Comparison of ENCODE assay signal across 21 cellular contexts in the genomic region with DNA sequence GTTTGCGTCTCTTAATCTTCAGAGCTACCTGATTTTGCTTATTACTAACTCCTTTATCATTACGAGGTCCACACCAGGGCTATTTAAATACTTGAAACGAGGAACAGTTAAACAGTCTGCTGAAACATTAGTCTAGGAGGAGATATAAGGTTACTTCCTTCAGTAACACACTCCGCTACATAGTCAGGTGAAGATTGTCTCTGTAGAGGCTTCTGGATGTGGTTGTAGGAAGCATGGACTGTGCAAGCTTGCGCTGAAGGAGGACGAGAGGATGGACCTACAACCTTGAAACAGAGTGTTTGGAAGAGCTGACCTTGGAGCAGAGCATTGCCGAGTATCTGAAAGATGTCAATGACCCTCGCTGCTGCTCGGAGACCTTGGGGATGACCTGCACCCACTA. TPM values are rescaled to one million over a fixed set of nuclear protein-coding genes. Genes with fewer than 3 reads are reported as not detected.
DNase-seq lines count a peak whose midpoint lies in the region; ATAC-seq and TF ChIP-seq lines count a peak whose summit lies in the region.
"Had no signal": no experiment of that assay in that cellular context is flagged by ENCODE, and none has a peak within 500 bp of the region (broad histone marks: within the 10 kb centered on the region; RNA-seq: fewer than 3 reads in every experiment).

A gene with protein sequence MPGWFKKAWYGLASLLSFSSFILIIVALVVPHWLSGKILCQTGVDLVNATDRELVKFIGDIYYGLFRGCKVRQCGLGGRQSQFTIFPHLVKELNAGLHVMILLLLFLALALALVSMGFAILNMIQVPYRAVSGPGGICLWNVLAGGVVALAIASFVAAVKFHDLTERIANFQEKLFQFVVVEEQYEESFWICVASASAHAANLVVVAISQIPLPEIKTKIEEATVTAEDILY (plus strand): TSS at position 301 of the 400 bp plus-strand sequence. CDS start 102 bp downstream, outside the sequence.

- no TSS peak for BruUV-seq in PC-3 (replicated peaks; lab: Mats Ljungman, UMichigan)

- peaks cover 7% of the 10 kb centered on the region for H3K27me3 Mint-ChIP-seq in activated CD4-positive, alpha-beta memory T cell treated with anti-CD3 and anti-CD28 coated beads for 36 hours

- H3K9me3 Mint-ChIP-seq in activated CD4-positive, alpha-beta memory T cell treated with anti-CD3 and anti-CD28 coated beads for 36 hours: no peaks in the 10 kb centered on the region
- H3K9me3 Mint-ChIP-seq: CD4-positive, alpha-beta memory T cell had no signal

- no peak for DNase-seq in PC-3
- DNase-seq in substantia nigra (lab: John Stamatoyannopoulos, UW): no peak
- DNase-seq in ureter (ENCODE audit: low spot score): no peak
- DNase-seq in activated CD4-positive, alpha-beta memory T cell treated with anti-CD3 and anti-CD28 coated beads for 36 hours: no peak
- DNase-seq: ACHN; CD4-positive, alpha-beta memory T cell; GDM1; GOT3; IMR-90; NCI-H1694; NCI-H2081 treated with DMSO at 0.1 percent for 48 hours; NCI-H2227 treated with DMSO at 0.1 percent for 48 hours; NCI-H510A; SHP77 treated with DMSO at 0.1 percent for 48 hours had no signal

- H3K9me3 ChIP-seq in PC-3 (ENCODE audit: low read length) (no peaks in the 10 kb centered on the region), liver (ENCODE audit: control insufficient read depth in 4 of 4, low read length in 3 of 4) (no peaks in the 10 kb centered on the region)
- H3K9me3 ChIP-seq: BLaER1 had no signal

- CTCF ChIA-PET in PC-3 (lab: Charles Lee): no interaction called here
- CTCF ChIA-PET in activated CD4-positive, alpha-beta memory T cell treated with anti-CD3 and anti-CD28 coated beads for 36 hours (lab: Charles Lee): interaction anchor here (0.9 kb wide), 1 partner anchor 34 kb away, joined by 3 read pairs; no protein-coding TSS in a partner anchor

- H3K36me3 ChIP-seq in PC-3 (ENCODE audit: low read depth, low read length): no peaks in the 10 kb centered on the region
- H3K36me3 ChIP-seq in liver (ENCODE audit: control insufficient read depth in 4 of 4, insufficient read depth in 3 of 4, low read depth in 1 of 4, low read length in 3 of 4): no peaks in the 10 kb centered on the region
- H3K36me3 ChIP-seq: BLaER1 had no signal

- TF ChIP-seq CTCF in PC-3 (conservative IDR thresholded peaks at IDR 0.05; ENCODE audit: low read depth, low read length) (no peak), liver (IDR thresholded peaks at IDR 0.05; ENCODE audit: low read depth, low read length, missing input control) (no peak)

- H3K4me3 ChIP-seq in PC-3 (ENCODE audit: low read length) (no peak within 1 kb of the TSS), liver (ENCODE audit: low read depth in 1 of 3, low read length in 3 of 3) (peak within 1 kb of the TSS in 1 of 3 donors; percentile 18)
- H3K4me3 ChIP-seq: BLaER1, SK-N-MC had no signal

- H2AFZ ChIP-seq in PC-3 (ENCODE audit: low read length): 0 out of 2 replicates have a peak within 1 kb of the TSS, but pooled peaks have one; percentile 18

- 72% methylated on average over 9 of the region's 9 CpGs for WGBS in liver

- peaks cover 19% of the 10 kb centered on the region for H3K79me2 ChIP-seq in PC-3 (ENCODE audit: low read length)

- H3K27ac ChIP-seq in PC-3 (ENCODE audit: low read length): no peak within 1 kb of the TSS
- peak within 1 kb of the TSS; percentile 92 for H3K27ac ChIP-seq in cingulate gyrus (ENCODE audit: low read depth, low read length)
- peak within 1 kb of the TSS; percentile 52 to 88 for H3K27ac ChIP-seq in liver (ENCODE audit: low read depth in 1 of 2, low read length in 2 of 2)
- H3K27ac ChIP-seq in substantia nigra (ENCODE audit: low read depth, low read length, poor library complexity, severe bottlenecking): peak within 1 kb of the TSS; percentile 98
- H3K27ac ChIP-seq: BLaER1, RWPE1, SK-N-MC had no signal

- ATAC-seq in PC-3 (no peak), HG03045 (IDR thresholded peaks at IDR 0.05; ENCODE audit: unreplicated experiment) (no peak)
- ATAC-seq: HCT116 had no signal

- POLR2A ChIA-PET in PC-3 (lab: Charles Lee; ENCODE audit: unreplicated experiment): no interaction called here
- POLR2A ChIA-PET in activated CD4-positive, alpha-beta memory T cell treated with anti-CD3 and anti-CD28 coated beads for 36 hours (lab: Charles Lee): no interaction called here

- H3F3A ChIP-seq in PC-3 (ENCODE audit: low read length, unreplicated experiment): no peaks in the 10 kb centered on the region

- peaks cover 10% of the 10 kb centered on the region for H3K4me1 ChIP-seq in PC-3 (ENCODE audit: insufficient read depth, low read length)
- peaks cover 2 to 49% (median 33%) of the 10 kb centered on the region in 4 donors for H3K4me1 ChIP-seq in liver (ENCODE audit: control insufficient read depth in 4 of 4, insufficient read depth in 4 of 4, low read length in 3 of 4)

- no peak within 1 kb of the TSS for H3K4me3 Mint-ChIP-seq in activated CD4-positive, alpha-beta memory T cell treated with anti-CD3 and anti-CD28 coated beads for 36 hours
- H3K4me3 Mint-ChIP-seq: CD4-positive, alpha-beta memory T cell had no signal

- no peak for TF ChIP-seq RAD21 in liver (IDR thresholded peaks at IDR 0.05)

- H3K4me1 Mint-ChIP-seq in activated CD4-positive, alpha-beta memory T cell treated with anti-CD3 and anti-CD28 coated beads for 36 hours (ENCODE audit: low read depth): peaks cover 23% of the 10 kb centered on the region

- no peak within 1 kb of the TSS for H3K4me2 ChIP-seq in PC-3 (ENCODE audit: low read length)
- H3K4me2 ChIP-seq: BLaER1 had no signal

- H3K36me3 Mint-ChIP-seq in activated CD4-positive, alpha-beta memory T cell treated with anti-CD3 and anti-CD28 coated beads for 36 hours: peaks cover 2% of the 10 kb centered on the region

- H3K27ac Mint-ChIP-seq in activated CD4-positive, alpha-beta memory T cell treated with anti-CD3 and anti-CD28 coated beads for 36 hours: no peak within 1 kb of the TSS

- H4K20me1 ChIP-seq in PC-3 (ENCODE audit: low read length): no peaks in the 10 kb centered on the region
- H4K20me1 ChIP-seq: BLaER1 had no signal

- H3K9ac ChIP-seq in PC-3 (ENCODE audit: low read length): no peak within 1 kb of the TSS
- no peak within 1 kb of the TSS for H3K9ac ChIP-seq in liver (ENCODE audit: low read depth in 1 of 2, low read length in 2 of 2)
- H3K9ac ChIP-seq: BLaER1 had no signal

- H3K9me2 ChIP-seq in PC-3 (replicated peaks; ENCODE audit: low read length): no peaks in the 10 kb centered on the region

- peaks cover 35% of the 10 kb centered on the region for H3K27me3 ChIP-seq in PC-3 (ENCODE audit: low read length)
- no peaks in the 10 kb centered on the region for H3K27me3 ChIP-seq in liver (ENCODE audit: control insufficient read depth in 4 of 4, insufficient read depth in 4 of 4, low read length in 3 of 4)
- H3K27me3 ChIP-seq: BLaER1 had no signal

- intact Hi-C loops in PC-3 (cut with micrococcal nuclease): loop anchor here (10.0 kb wide), 1 partner anchor 120 kb away; no protein-coding TSS in a partner anchor
- intact Hi-C loops in activated CD4-positive, alpha-beta memory T cell treated with anti-CD3 and anti-CD28 coated beads for 36 hours (cut with micrococcal nuclease): no loop called here

TF ChIP-seq in liver, 16 proteins besides CTCF, POLR2A, EP300 and RAD21 (continues in another document):
- no peak for TF ChIP-seq TAF1 (conservative IDR thresholded peaks at IDR 0.05)
- no peak for TF ChIP-seq SP1 (IDR thresholded peaks at IDR 0.05)
- TF ChIP-seq, protein P1, sequence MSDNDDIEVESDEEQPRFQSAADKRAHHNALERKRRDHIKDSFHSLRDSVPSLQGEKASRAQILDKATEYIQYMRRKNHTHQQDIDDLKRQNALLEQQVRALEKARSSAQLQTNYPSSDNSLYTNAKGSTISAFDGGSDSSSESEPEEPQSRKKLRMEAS (IDR thresholded peaks at IDR 0.05): no peak
- TF ChIP-seq, protein P2, sequence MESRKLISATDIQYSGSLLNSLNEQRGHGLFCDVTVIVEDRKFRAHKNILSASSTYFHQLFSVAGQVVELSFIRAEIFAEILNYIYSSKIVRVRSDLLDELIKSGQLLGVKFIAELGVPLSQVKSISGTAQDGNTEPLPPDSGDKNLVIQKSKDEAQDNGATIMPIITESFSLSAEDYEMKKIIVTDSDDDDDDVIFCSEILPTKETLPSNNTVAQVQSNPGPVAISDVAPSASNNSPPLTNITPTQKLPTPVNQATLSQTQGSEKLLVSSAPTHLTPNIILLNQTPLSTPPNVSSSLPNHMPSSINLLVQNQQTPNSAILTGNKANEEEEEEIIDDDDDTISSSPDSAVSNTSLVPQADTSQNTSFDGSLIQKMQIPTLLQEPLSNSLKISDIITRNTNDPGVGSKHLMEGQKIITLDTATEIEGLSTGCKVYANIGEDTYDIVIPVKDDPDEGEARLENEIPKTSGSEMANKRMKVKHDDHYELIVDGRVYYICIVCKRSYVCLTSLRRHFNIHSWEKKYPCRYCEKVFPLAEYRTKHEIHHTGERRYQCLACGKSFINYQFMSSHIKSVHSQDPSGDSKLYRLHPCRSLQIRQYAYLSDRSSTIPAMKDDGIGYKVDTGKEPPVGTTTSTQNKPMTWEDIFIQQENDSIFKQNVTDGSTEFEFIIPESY (IDR thresholded peaks at IDR 0.05): no peak
- TF ChIP-seq RXRA (IDR thresholded peaks at IDR 0.05): no peak
- no peak for TF ChIP-seq HNF4A (conservative IDR thresholded peaks at IDR 0.05)
- TF ChIP-seq, protein P3, sequence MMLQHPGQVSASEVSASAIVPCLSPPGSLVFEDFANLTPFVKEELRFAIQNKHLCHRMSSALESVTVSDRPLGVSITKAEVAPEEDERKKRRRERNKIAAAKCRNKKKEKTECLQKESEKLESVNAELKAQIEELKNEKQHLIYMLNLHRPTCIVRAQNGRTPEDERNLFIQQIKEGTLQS (IDR thresholded peaks at IDR 0.05): no peak
- no peak for TF ChIP-seq EGR1 (IDR thresholded peaks at IDR 0.05; ENCODE audit: low read depth in 2 of 2)
- no peak for TF ChIP-seq NR2F2 (IDR thresholded peaks at IDR 0.05)
- no peak for TF ChIP-seq HNF4G (IDR thresholded peaks at IDR 0.05)
- no peak for TF ChIP-seq GABPA (IDR thresholded peaks at IDR 0.05 in 1 of 2, conservative IDR thresholded peaks at IDR 0.05 in 1 of 2)
- TF ChIP-seq JUND (IDR thresholded peaks at IDR 0.05): no peak

RNA-seq across cellular contexts. Expression of the gene that starts here (rescaled TPM):
- not detected in 2 replicates for total RNA-seq in PC-3 (2014; rRNA removed)
- not detected for total RNA-seq in liver
- under 1 TPM in 1 of 2 donors, not detected in 1; 0.19 TPM for polyA plus RNA-seq in liver
- total RNA-seq in ureter: not detected
- total RNA-seq in activated CD4-positive, alpha-beta memory T cell treated with anti-CD3 and anti-CD28 coated beads for 36 hours: not detected
- total RNA-seq: CD4-positive, alpha-beta memory T cell; IMR-90 had no signal
- polyA plus RNA-seq: CD4-positive, alpha-beta memory T cell; IMR-90 had no signal
